In the genomic region with DNA sequence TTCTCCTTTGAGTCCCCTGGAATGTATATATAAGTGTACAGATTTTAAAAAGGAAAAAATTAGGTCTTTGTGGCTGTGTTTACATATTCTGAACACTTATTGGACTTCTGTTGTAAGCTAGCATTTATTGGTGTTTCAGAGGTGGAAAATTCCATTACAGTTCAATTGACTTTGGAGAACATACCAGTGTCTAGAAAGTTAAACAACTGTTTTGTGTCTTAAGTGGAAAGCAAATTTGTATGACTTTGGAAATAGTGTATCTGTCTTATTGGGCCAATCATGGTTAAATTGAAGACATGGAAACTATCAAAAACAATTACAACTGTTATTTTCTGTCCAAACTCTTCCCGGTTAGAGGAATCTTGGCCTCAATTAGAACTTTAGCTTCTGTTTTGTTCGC, we compare ENCODE assay signal across 27 cellular contexts.
"Had no signal": no experiment of that assay in that cellular context is flagged by ENCODE, and none has a peak within 500 bp of the region (broad histone marks: within the 10 kb centered on the region; RNA-seq: fewer than 3 reads in every experiment).

No MANE protein-coding gene starts in this region.

- H3K4me3 ChIP-seq: ascending aorta, Peyer's patch, SJSA1 had no signal

- H3K27me3 ChIP-seq: ascending aorta, Peyer's patch, SJSA1 had no signal

- H3K4me1 ChIP-seq: Peyer's patch had no signal

- DNase-seq: activated CD4-positive, alpha-beta memory T cell treated with anti-CD3 and anti-CD28 coated beads for 36 hours; activated CD4-positive, alpha-beta T cell treated with anti-CD3 and anti-CD28 coated beads, Interleukin-2, amount 10 ng/mL, durations not matched to agents 7 days and 5 days; activated CD4-positive, CD25-positive, alpha-beta regulatory T cell; activated CD8-positive, alpha-beta memory T cell treated with anti-CD3 and anti-CD28 coated beads for 24 hours; activated effector memory CD4-positive, alpha-beta T cell treated with anti-CD3 and anti-CD28 coated beads, Interleukin-2, amount 50 U/mL, for 16 hours; activated naive CD4-positive, alpha-beta T cell treated with Interleukin-2 at 50 U/mL for 16 hours; activated naive CD8-positive, alpha-beta T cell treated with anti-CD3 and anti-CD28 coated beads, Interleukin-2, amount 50 U/mL, for 24 hours; activated T-cell treated with anti-CD3 and anti-CD28 coated beads, Interleukin-2, amount 50 U/mL, for 4 hours; amniotic stem cell; Kasumi-1; KBM-7; NCI-H1105 treated with DMSO at 0.1 percent for 48 hours; NCI-H1436 treated with DMSO at 0.1 percent for 48 hours; NCI-H187 treated with DMSO at 0.1 percent for 48 hours; NCI-H2081 treated with DMSO at 0.1 percent for 48 hours; NCI-H446; NCI-H524 treated with DMSO at 0.1 percent for 48 hours; NCI-H774; Peyer's patch; SHP77; T-helper 17 cell; T-helper 9 cell had no signal

- H3K27ac ChIP-seq: Peyer's patch, RWPE1, SJSA1 had no signal

- ATAC-seq: activated naive CD4-positive, alpha-beta T cell treated with anti-CD3 and anti-CD28 coated beads, Interleukin-2, amount 50 U/mL, for 72 hours; activated naive CD8-positive, alpha-beta T cell treated with anti-CD3 and anti-CD28 coated beads, Interleukin-2, amount 50 U/mL, for 24 hours; activated T-cell treated with anti-CD3 and anti-CD28 coated beads, Interleukin-2, amount 50 U/mL, for 4 hours; T-helper 17 cell had no signal

- H3K9me3 ChIP-seq: ascending aorta, Peyer's patch, SJSA1 had no signal

- H3K36me3 ChIP-seq: ascending aorta, Peyer's patch, SJSA1 had no signal

- FAIRE-seq: TTC549 had no signal
